ENCODE assay signal across 8 cellular contexts in the genomic region with DNA sequence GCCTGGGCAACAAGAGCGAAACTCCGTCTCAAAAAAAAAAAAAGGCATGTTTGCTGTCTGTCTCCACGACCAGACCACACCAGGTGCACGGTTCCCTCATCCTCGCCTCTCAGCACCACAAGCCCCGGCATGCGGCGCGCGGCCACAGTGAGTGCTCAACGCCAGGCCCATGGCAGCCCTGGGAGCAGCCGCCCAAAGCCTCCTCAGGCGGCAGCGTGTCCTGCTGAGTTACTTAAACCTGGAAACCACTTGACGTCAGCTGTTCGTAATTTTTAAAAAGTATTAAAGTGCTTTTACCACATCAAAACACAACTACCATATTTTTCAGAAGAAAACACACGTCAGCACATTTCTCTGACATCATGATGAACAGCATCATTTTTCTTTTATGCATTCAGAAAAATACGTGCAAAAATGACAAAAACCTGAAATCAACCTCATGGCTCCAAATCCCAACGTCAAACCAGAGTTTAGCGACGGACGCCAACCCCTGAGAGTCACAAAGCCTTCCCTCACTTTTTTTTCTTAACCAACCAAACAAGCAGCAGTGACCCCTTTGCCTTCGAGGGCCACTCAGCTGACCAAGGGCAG. TPM values are rescaled to one million over a fixed set of nuclear protein-coding genes. Genes with fewer than 3 reads are reported as not detected.
DNase-seq lines count a peak whose midpoint lies in the region; ATAC-seq and TF ChIP-seq lines count a peak whose summit lies in the region.

No MANE protein-coding gene starts in this region.

- H3K27ac ChIP-seq in AG04450 (ENCODE audit: low read depth, low read length) (no peak overlapping the region), HUES64 (ENCODE audit: low read depth, low read length) (no peak overlapping the region), mesenchymal stem cell (ENCODE audit: low read length, poor library complexity, severe bottlenecking) (no peak overlapping the region)

- H3K9me3 ChIP-seq in AG04450 (ENCODE audit: control insufficient read depth, insufficient read depth, low read length) = no peaks in the 10 kb centered on the region; the same call in 1 of the 2 replicates
- H3K9me3 ChIP-seq in HUES64 (ENCODE audit: insufficient read depth, low read depth, low read length) = no peaks in the 10 kb centered on the region
- H3K9me3 ChIP-seq in mesenchymal stem cell (ENCODE audit: control insufficient read depth, low read length) = no peaks in the 10 kb centered on the region

- TF ChIP-seq CTCF in AG04450 (IDR thresholded peaks at IDR 0.05; ENCODE audit: low read depth, low read length) = no peak

- no peaks in the 10 kb centered on the region for H3K9me3 Mint-ChIP-seq in activated naive CD8-positive, alpha-beta T cell treated with anti-CD3 and anti-CD28 coated beads, Interleukin-2, amount 50 U/mL, for 24 hours

- no peak overlapping the region for H2BK5ac ChIP-seq in mesenchymal stem cell (ENCODE audit: low read depth, low read length, poor library complexity, severe bottlenecking)

- H3K18ac ChIP-seq in mesenchymal stem cell (ENCODE audit: low read depth in 1 of 2, low read length in 2 of 2) = no peak overlapping the region

- H3K4ac ChIP-seq in mesenchymal stem cell (ENCODE audit: low read depth in 1 of 2, low read length in 2 of 2) = no peak overlapping the region

- H3K4me3 ChIP-seq in AG04450 (ENCODE audit: low read depth, low read length) = peak overlapping the region; percentile 79
- H3K4me3 ChIP-seq in HUES64 (ENCODE audit: low read length) = peak overlapping the region; percentile 12; the same call in 1 of the 2 replicates
- H3K4me3 ChIP-seq in mesenchymal stem cell (ENCODE audit: insufficient read depth in 1 of 2, low read depth in 1 of 2, low read length in 2 of 2) = peak overlapping the region in 1 of 2 experiments; percentile 70

- no peak overlapping the region for H2BK120ac ChIP-seq in mesenchymal stem cell (ENCODE audit: low read depth, low read length)

- peaks cover 31% of the 10 kb centered on the region for H3K36me3 ChIP-seq in HUES64 (ENCODE audit: insufficient read depth, low read length)
- peaks cover 17 to 20% of the 10 kb centered on the region in 2 experiments for H3K36me3 ChIP-seq in mesenchymal stem cell (ENCODE audit: control insufficient read depth in 1 of 2, insufficient read depth in 2 of 2, low read depth in 1 of 2, low read length in 2 of 2)

- peak overlapping the region; percentile 48 for H3K4me2 ChIP-seq in mesenchymal stem cell (ENCODE audit: low read length, poor library complexity, severe bottlenecking)

- H3K4me1 ChIP-seq in HUES64 (ENCODE audit: insufficient read depth, low read length) = peaks cover 15% of the 10 kb centered on the region
- peaks cover 47% of the 10 kb centered on the region for H3K4me1 ChIP-seq in mesenchymal stem cell (ENCODE audit: control insufficient read depth, insufficient read depth, low read depth, low read length)

- ATAC-seq in activated naive CD8-positive, alpha-beta T cell treated with anti-CD3 and anti-CD28 coated beads, Interleukin-2, amount 50 U/mL, for 24 hours = no peak

- no peaks in the 10 kb centered on the region for H3K27me3 ChIP-seq in AG04450 (ENCODE audit: control insufficient read depth, insufficient read depth, low read length)
- no peaks in the 10 kb centered on the region for H3K27me3 ChIP-seq in HUES64 (ENCODE audit: insufficient read depth, low read length)
- H3K27me3 ChIP-seq in mesenchymal stem cell (ENCODE audit: control insufficient read depth in 1 of 2, insufficient read depth in 1 of 2, low read length in 2 of 2) = no peaks in the 10 kb centered on the region

- POLR2A ChIA-PET in AG04450 (lab: Yijun Ruan, JAX) = interaction anchor here (0.9 kb wide), 1 partner anchor 77 kb away, joined by 3 read pairs; a partner anchor contains a TSS

- no peak overlapping the region for H3K9ac ChIP-seq in HUES64 (ENCODE audit: low read depth, low read length)
- peak overlapping the region; percentile 58 for H3K9ac ChIP-seq in mesenchymal stem cell (ENCODE audit: low read length)

- CTCF ChIA-PET in AG04450 (lab: Charles Lee) = no interaction called here

- H2AK5ac ChIP-seq in mesenchymal stem cell (ENCODE audit: low read length, severe bottlenecking) = peak overlapping the region; percentile 16

- H4K8ac ChIP-seq in mesenchymal stem cell (ENCODE audit: low read length) = peak overlapping the region; percentile 12

- H2BK12ac ChIP-seq in mesenchymal stem cell (ENCODE audit: low read length in 2 of 2) = no peak overlapping the region

- peaks cover 15% of the 10 kb centered on the region for H3K79me1 ChIP-seq in mesenchymal stem cell (replicated peaks; ENCODE audit: low read length, poor library complexity, severe bottlenecking)

- H3K27me3 Mint-ChIP-seq in activated naive CD8-positive, alpha-beta T cell treated with anti-CD3 and anti-CD28 coated beads, Interleukin-2, amount 50 U/mL, for 24 hours = no peaks in the 10 kb centered on the region

- DNase-seq in AG04450 (ENCODE audit: low read depth, low spot score) (no peak), mesenchymal stem cell (no peak), retina (no peak), amniotic stem cell (lab: John Stamatoyannopoulos, UW) (no peak), T1000 (lab: John Stamatoyannopoulos, UW) (no peak), SHP77 treated with DMSO at 0.1 percent for 48 hours (lab: John Stamatoyannopoulos, UW) (no peak)
- no peak for DNase-seq in activated naive CD8-positive, alpha-beta T cell treated with anti-CD3 and anti-CD28 coated beads, Interleukin-2, amount 50 U/mL, for 24 hours

- peak overlapping the region; percentile 69 for H3K27ac Mint-ChIP-seq in activated naive CD8-positive, alpha-beta T cell treated with anti-CD3 and anti-CD28 coated beads, Interleukin-2, amount 50 U/mL, for 24 hours

- H3K23ac ChIP-seq in mesenchymal stem cell (ENCODE audit: low read length in 2 of 2) = peak overlapping the region in 1 of 2 experiments; percentile 46

- peaks cover 47% of the 10 kb centered on the region for H3K4me1 Mint-ChIP-seq in activated naive CD8-positive, alpha-beta T cell treated with anti-CD3 and anti-CD28 coated beads, Interleukin-2, amount 50 U/mL, for 24 hours

- H3K36me3 Mint-ChIP-seq in activated naive CD8-positive, alpha-beta T cell treated with anti-CD3 and anti-CD28 coated beads, Interleukin-2, amount 50 U/mL, for 24 hours (ENCODE audit: low read depth) = peaks cover 13% of the 10 kb centered on the region

- 89% methylated on average over 23 of the region's 23 CpGs for WGBS in HUES64
- 91% methylated on average over 23 of the region's 23 CpGs for WGBS in mesenchymal stem cell

- H2AFZ ChIP-seq in mesenchymal stem cell (ENCODE audit: low read depth, low read length) = no peak overlapping the region

- H4K91ac ChIP-seq in mesenchymal stem cell (ENCODE audit: low read length) = no peak overlapping the region

- H3K14ac ChIP-seq in mesenchymal stem cell (ENCODE audit: low read length in 2 of 2) = no peak overlapping the region

- H2BK15ac ChIP-seq in mesenchymal stem cell (ENCODE audit: low read depth, poor library complexity, severe bottlenecking) = peak overlapping the region; percentile 6

- peak overlapping the region; percentile 86 for H3K4me3 Mint-ChIP-seq in activated naive CD8-positive, alpha-beta T cell treated with anti-CD3 and anti-CD28 coated beads, Interleukin-2, amount 50 U/mL, for 24 hours

RNA-seq across cellular contexts. Expression of a gene that starts 2.1 kb away (rescaled TPM):
- polyA plus RNA-seq in AG04450 (2011; rRNA removed) = 13.0 and 19.6 TPM in 2 replicates
- 12.9 and 19.7 TPM in 2 replicates for polyA minus RNA-seq in AG04450 (2011; rRNA and poly(A)+ RNA removed)
- 41.2 TPM for polyA plus RNA-seq in HUES64 (2013, experiment 1 of 2)
- 53.1 TPM for polyA plus RNA-seq in HUES64 (2013, experiment 2 of 2)
- 21.2 TPM for polyA plus RNA-seq in mesenchymal stem cell (2013, experiment 1 of 2)
- 20.6 TPM for polyA plus RNA-seq in mesenchymal stem cell (2013, experiment 2 of 2)

RNA-seq across cellular contexts. Expression of a gene that starts 2.7 kb away (rescaled TPM):
- 16.2 and 18.7 TPM in 2 replicates for polyA plus RNA-seq in AG04450 (2011; rRNA removed)
- polyA minus RNA-seq in AG04450 (2011; rRNA and poly(A)+ RNA removed) = 7.8 and 7.9 TPM in 2 replicates
- polyA plus RNA-seq in HUES64 (2013, experiment 1 of 2) = 13.7 TPM
- polyA plus RNA-seq in HUES64 (2013, experiment 2 of 2) = 17.6 TPM
- 13.4 TPM for polyA plus RNA-seq in mesenchymal stem cell (2013, experiment 1 of 2)
- 15.6 TPM for polyA plus RNA-seq in mesenchymal stem cell (2013, experiment 2 of 2)

RNA-seq across cellular contexts. Expression of a gene that starts 13.1 kb away (rescaled TPM):
- 11.0 and 17.0 TPM in 2 replicates for polyA plus RNA-seq in AG04450 (2011; rRNA removed)
- polyA minus RNA-seq in AG04450 (2011; rRNA and poly(A)+ RNA removed) = 12.7 and 13.4 TPM in 2 replicates
- polyA plus RNA-seq in HUES64 (2013, experiment 1 of 2) = 16.7 TPM
- polyA plus RNA-seq in HUES64 (2013, experiment 2 of 2) = 15.1 TPM
- 16.2 TPM for polyA plus RNA-seq in mesenchymal stem cell (2013, experiment 1 of 2)
- 17.4 TPM for polyA plus RNA-seq in mesenchymal stem cell (2013, experiment 2 of 2)

RNA-seq across cellular contexts. Expression of a gene that starts 54.3 kb away (rescaled TPM):
- 242 and 286 TPM in 2 replicates for polyA plus RNA-seq in AG04450 (2011; rRNA removed)
- 98.9 and 103 TPM in 2 replicates for polyA minus RNA-seq in AG04450 (2011; rRNA and poly(A)+ RNA removed)
- 182 TPM for polyA plus RNA-seq in HUES64 (2013, experiment 1 of 2)
- 176 TPM for polyA plus RNA-seq in HUES64 (2013, experiment 2 of 2)
- polyA plus RNA-seq in mesenchymal stem cell (2013, experiment 1 of 2) = 215 TPM
- 211 TPM for polyA plus RNA-seq in mesenchymal stem cell (2013, experiment 2 of 2)

RNA-seq across cellular contexts. Expression of a gene that starts 55.9 kb away (rescaled TPM):
- 0.05 TPM in 1 of 2 replicates, not detected in the other for polyA plus RNA-seq in AG04450 (2011; rRNA removed)
- not detected in 2 replicates for polyA minus RNA-seq in AG04450 (2011; rRNA and poly(A)+ RNA removed)
- polyA plus RNA-seq in HUES64 (2013, experiment 1 of 2) = 2.0 TPM
- 2.2 TPM for polyA plus RNA-seq in HUES64 (2013, experiment 2 of 2)
- 0.08 TPM for polyA plus RNA-seq in mesenchymal stem cell (2013, experiment 1 of 2)
- not detected for polyA plus RNA-seq in mesenchymal stem cell (2013, experiment 2 of 2)
